ENCODE assay signal across 8 cellular contexts in genomic region chr7:23680417-23681405, GRCh38. TPM values are rescaled to one million over a fixed set of nuclear protein-coding genes. Genes with fewer than 3 reads are reported as not detected.
DNase-seq lines count a peak whose midpoint lies in the region; ATAC-seq and TF ChIP-seq lines count a peak whose summit lies in the region.

No MANE protein-coding gene starts in this region.

- H3K27me3 Mint-ChIP-seq in nephron progenitor cell (ENCODE audit: low read depth, poor library complexity), result peaks cover 13% of the 10 kb centered on the region

- no peak for TF ChIP-seq CTCF in foreskin keratinocyte (conservative IDR thresholded peaks at IDR 0.05)
- TF ChIP-seq CTCF in nephron progenitor cell (IDR thresholded peaks at IDR 0.05), result no peak
- no peak for TF ChIP-seq CTCF in suprapubic skin (IDR thresholded peaks at IDR 0.05)

- H3K4me1 ChIP-seq in foreskin keratinocyte, result no peaks in the 10 kb centered on the region
- H3K4me1 ChIP-seq in suprapubic skin, result peaks cover 10% of the 10 kb centered on the region

- TF ChIP-seq EP300 in suprapubic skin (IDR thresholded peaks at IDR 0.05), result no peak

- peak; percentile 33 for ATAC-seq in HG02981 (IDR thresholded peaks at IDR 0.05; ENCODE audit: unreplicated experiment)
- ATAC-seq in foreskin keratinocyte, result peak; percentile 74

- H3K27ac ChIP-seq in foreskin keratinocyte, result no peak overlapping the region
- H3K27ac ChIP-seq in suprapubic skin, result peak overlapping the region; percentile 77

- peak overlapping the region; percentile 90 for H3K4me3 Mint-ChIP-seq in nephron progenitor cell

- H3K27ac Mint-ChIP-seq in nephron progenitor cell, result no peak overlapping the region

- H3K27me3 ChIP-seq in foreskin keratinocyte, result peaks cover 4% of the 10 kb centered on the region
- no peaks in the 10 kb centered on the region for H3K27me3 ChIP-seq in suprapubic skin

- no peaks in the 10 kb centered on the region for H3K36me3 ChIP-seq in suprapubic skin

- peaks cover 20% of the 10 kb centered on the region for H3K9me3 Mint-ChIP-seq in nephron progenitor cell

- peaks cover 4% of the 10 kb centered on the region for H3K36me3 Mint-ChIP-seq in nephron progenitor cell (ENCODE audit: low read depth)

- peak overlapping the region; percentile 61 for H3K4me3 ChIP-seq in suprapubic skin

- DNase-seq in DMS 273 (lab: John Stamatoyannopoulos, UW; ENCODE audit: unreplicated experiment) (peak; percentile 84), DMS 273 treated with DMSO at 0.1 percent for 48 hours (lab: John Stamatoyannopoulos, UW) (no peak), NCI-H510A treated with DMSO at 0.1 percent for 48 hours (lab: John Stamatoyannopoulos, UW) (peak; percentile 54), foreskin keratinocyte (peak in 1 of 2 donors; percentile 59), nephron progenitor cell (peak; percentile 64), suprapubic skin (ENCODE audit: low spot score in 2 of 2) (peak in 1 of 2 donors; percentile 79)
- DNase-seq in activated T-helper 9 cell treated with anti-CD3 and anti-CD28 coated beads, Interleukin-2, amount 50 U/mL, for 16 hours (ENCODE audit: low read depth), result peak; percentile 9

- no peaks in the 10 kb centered on the region for H3K9me3 ChIP-seq in suprapubic skin

- H3K4me1 Mint-ChIP-seq in nephron progenitor cell, result peaks cover 5% of the 10 kb centered on the region

- WGBS in suprapubic skin, result 25% methylated on average over 13 of the region's 42 CpGs

- TF ChIP-seq POLR2A in suprapubic skin (IDR thresholded peaks at IDR 0.05), result no peak

RNA-seq across cellular contexts. Expression of gene FAM221A, which starts 0.7 kb away (rescaled TPM):
- 0.31 and 0.67 TPM in 2 replicates for total RNA-seq in foreskin keratinocyte
- polyA plus RNA-seq in foreskin keratinocyte, result 0.26 and 0.46 TPM in 2 replicates
- 10 to 100 TPM in 2 of 4 donors, 1 to 10 TPM in 2; 4.8 to 14.6 (median 12.0) TPM for total RNA-seq in suprapubic skin

RNA-seq across cellular contexts. Expression of gene STK31, which starts 29.3 kb away (rescaled TPM):
- total RNA-seq in foreskin keratinocyte, result 0.20 TPM in 1 of 2 replicates, not detected in the other
- 0.02 TPM in 1 of 2 replicates, not detected in the other for polyA plus RNA-seq in foreskin keratinocyte
- 1 to 10 TPM in 1 of 4 donors, under 1 TPM in 1, not detected in 2; 0.91 to 1.0 TPM for total RNA-seq in suprapubic skin
